1 cellular context compared by ENCODE assay signal in the genomic region with DNA sequence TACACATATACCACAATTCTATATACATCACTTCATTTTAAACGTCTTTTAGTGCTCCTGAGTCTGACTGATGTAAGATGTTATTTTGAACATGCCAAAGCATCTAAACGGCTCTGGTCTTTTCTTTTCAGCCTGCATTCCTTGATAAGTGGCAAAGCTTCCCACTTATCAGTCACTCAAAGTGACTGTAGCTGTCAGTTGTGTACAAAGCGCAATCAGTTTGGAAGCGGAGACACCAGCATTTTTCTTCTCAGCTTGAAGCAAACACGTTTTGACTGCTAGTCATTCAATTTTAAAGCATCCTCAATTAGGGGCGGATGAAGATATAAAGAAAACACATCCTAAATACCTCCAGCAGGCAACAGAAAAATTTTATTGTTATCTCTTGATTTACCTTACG.
TF ChIP-seq lines count a peak whose summit lies in the region.

No MANE protein-coding gene starts in this region.

TF ChIP-seq in K562, 482 proteins besides CTCF, POLR2A, EP300 and RAD21 (continued from another document and continues in another):
- TF ChIP-seq, protein P1, sequence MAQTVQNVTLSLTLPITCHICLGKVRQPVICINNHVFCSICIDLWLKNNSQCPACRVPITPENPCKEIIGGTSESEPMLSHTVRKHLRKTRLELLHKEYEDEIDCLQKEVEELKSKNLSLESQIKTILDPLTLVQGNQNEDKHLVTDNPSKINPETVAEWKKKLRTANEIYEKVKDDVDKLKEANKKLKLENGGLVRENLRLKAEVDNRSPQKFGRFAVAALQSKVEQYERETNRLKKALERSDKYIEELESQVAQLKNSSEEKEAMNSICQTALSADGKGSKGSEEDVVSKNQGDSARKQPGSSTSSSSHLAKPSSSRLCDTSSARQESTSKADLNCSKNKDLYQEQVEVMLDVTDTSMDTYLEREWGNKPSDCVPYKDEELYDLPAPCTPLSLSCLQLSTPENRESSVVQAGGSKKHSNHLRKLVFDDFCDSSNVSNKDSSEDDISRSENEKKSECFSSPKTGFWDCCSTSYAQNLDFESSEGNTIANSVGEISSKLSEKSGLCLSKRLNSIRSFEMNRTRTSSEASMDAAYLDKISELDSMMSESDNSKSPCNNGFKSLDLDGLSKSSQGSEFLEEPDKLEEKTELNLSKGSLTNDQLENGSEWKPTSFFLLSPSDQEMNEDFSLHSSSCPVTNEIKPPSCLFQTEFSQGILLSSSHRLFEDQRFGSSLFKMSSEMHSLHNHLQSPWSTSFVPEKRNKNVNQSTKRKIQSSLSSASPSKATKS (CRISPR knock-in tag; IDR thresholded peaks at IDR 0.05), result no peak
- TF ChIP-seq, protein P2, sequence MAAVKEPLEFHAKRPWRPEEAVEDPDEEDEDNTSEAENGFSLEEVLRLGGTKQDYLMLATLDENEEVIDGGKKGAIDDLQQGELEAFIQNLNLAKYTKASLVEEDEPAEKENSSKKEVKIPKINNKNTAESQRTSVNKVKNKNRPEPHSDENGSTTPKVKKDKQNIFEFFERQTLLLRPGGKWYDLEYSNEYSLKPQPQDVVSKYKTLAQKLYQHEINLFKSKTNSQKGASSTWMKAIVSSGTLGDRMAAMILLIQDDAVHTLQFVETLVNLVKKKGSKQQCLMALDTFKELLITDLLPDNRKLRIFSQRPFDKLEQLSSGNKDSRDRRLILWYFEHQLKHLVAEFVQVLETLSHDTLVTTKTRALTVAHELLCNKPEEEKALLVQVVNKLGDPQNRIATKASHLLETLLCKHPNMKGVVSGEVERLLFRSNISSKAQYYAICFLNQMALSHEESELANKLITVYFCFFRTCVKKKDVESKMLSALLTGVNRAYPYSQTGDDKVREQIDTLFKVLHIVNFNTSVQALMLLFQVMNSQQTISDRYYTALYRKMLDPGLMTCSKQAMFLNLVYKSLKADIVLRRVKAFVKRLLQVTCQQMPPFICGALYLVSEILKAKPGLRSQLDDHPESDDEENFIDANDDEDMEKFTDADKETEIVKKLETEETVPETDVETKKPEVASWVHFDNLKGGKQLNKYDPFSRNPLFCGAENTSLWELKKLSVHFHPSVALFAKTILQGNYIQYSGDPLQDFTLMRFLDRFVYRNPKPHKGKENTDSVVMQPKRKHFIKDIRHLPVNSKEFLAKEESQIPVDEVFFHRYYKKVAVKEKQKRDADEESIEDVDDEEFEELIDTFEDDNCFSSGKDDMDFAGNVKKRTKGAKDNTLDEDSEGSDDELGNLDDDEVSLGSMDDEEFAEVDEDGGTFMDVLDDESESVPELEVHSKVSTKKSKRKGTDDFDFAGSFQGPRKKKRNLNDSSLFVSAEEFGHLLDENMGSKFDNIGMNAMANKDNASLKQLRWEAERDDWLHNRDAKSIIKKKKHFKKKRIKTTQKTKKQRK (IDR thresholded peaks at IDR 0.05; ENCODE audit: borderline replicate concordance, low read depth, low read length), result no peak
- TF ChIP-seq HMGN3 (IDR thresholded peaks at IDR 0.05; ENCODE audit: borderline replicate concordance, extremely low read depth, insufficient read length, low read depth, low read length), result no peak
- TF ChIP-seq IFI16 (CRISPR knock-in tag; IDR thresholded peaks at IDR 0.05), result no peak
- TF ChIP-seq PCBP2 (IDR thresholded peaks at IDR 0.05; ENCODE audit: low read depth, low read length, poor library complexity, severe bottlenecking), result no peak
- no peak for TF ChIP-seq RBBP5 (IDR thresholded peaks at IDR 0.05; ENCODE audit: borderline replicate concordance, insufficient read depth, low read length, poor library complexity, severe bottlenecking)
- TF ChIP-seq BDP1 (IDR thresholded peaks at IDR 0.05; ENCODE audit: insufficient read depth, insufficient read length), result no peak
- no peak for TF ChIP-seq RBM14 (IDR thresholded peaks at IDR 0.05; ENCODE audit: borderline replicate concordance, insufficient read depth, low read depth, low read length)
- no peak for TF ChIP-seq ERF (CRISPR knock-in tag; IDR thresholded peaks at IDR 0.05)
- TF ChIP-seq, protein P3, sequence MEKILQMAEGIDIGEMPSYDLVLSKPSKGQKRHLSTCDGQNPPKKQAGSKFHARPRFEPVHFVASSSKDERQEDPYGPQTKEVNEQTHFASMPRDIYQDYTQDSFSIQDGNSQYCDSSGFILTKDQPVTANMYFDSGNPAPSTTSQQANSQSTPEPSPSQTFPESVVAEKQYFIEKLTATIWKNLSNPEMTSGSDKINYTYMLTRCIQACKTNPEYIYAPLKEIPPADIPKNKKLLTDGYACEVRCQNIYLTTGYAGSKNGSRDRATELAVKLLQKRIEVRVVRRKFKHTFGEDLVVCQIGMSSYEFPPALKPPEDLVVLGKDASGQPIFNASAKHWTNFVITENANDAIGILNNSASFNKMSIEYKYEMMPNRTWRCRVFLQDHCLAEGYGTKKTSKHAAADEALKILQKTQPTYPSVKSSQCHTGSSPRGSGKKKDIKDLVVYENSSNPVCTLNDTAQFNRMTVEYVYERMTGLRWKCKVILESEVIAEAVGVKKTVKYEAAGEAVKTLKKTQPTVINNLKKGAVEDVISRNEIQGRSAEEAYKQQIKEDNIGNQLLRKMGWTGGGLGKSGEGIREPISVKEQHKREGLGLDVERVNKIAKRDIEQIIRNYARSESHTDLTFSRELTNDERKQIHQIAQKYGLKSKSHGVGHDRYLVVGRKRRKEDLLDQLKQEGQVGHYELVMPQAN (IDR thresholded peaks at IDR 0.05; ENCODE audit: borderline replicate concordance), result no peak
- no peak for TF ChIP-seq ZNF445 (CRISPR knock-in tag; IDR thresholded peaks at IDR 0.05; ENCODE audit: low read depth)
- TF ChIP-seq DIDO1 (tag; IDR thresholded peaks at IDR 0.05; ENCODE audit: low read depth), result no peak
- TF ChIP-seq DDX20 (tag; IDR thresholded peaks at IDR 0.05; ENCODE audit: low read depth), result no peak
- TF ChIP-seq NFE2L1 (tag; IDR thresholded peaks at IDR 0.05; ENCODE audit: borderline replicate concordance, low read depth), result no peak
- TF ChIP-seq, protein P4, sequence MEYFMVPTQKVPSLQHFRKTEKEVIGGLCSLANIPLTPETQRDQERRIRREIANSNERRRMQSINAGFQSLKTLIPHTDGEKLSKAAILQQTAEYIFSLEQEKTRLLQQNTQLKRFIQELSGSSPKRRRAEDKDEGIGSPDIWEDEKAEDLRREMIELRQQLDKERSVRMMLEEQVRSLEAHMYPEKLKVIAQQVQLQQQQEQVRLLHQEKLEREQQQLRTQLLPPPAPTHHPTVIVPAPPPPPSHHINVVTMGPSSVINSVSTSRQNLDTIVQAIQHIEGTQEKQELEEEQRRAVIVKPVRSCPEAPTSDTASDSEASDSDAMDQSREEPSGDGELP (CRISPR knock-in tag; IDR thresholded peaks at IDR 0.05; ENCODE audit: borderline replicate concordance), result no peak
- no peak for TF ChIP-seq CBX8 (IDR thresholded peaks at IDR 0.05; ENCODE audit: borderline replicate concordance, extremely low read depth, low read depth, low read length, poor library complexity, severe bottlenecking)
- TF ChIP-seq RCOR1 (IDR thresholded peaks at IDR 0.05; ENCODE audit: borderline replicate concordance in 1 of 2, low read depth in 2 of 2, low read length in 2 of 2), result peak in 1 of 2 experiments; percentile 82; a peak in 2 of 4 replicates
- TF ChIP-seq, protein P5, sequence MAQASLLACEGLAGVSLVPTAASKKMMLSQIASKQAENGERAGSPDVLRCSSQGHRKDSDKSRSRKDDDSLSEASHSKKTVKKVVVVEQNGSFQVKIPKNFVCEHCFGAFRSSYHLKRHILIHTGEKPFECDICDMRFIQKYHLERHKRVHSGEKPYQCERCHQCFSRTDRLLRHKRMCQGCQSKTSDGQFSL (CRISPR knock-in tag; IDR thresholded peaks at IDR 0.05), result no peak
- TF ChIP-seq, protein P5 (tag; IDR thresholded peaks at IDR 0.05), result no peak
- TF ChIP-seq TAF9B (IDR thresholded peaks at IDR 0.05; ENCODE audit: partially characterized antibody), result no peak
- TF ChIP-seq NELFE (IDR thresholded peaks at IDR 0.05; ENCODE audit: insufficient read depth, insufficient read length), result no peak
- TF ChIP-seq MTA2 (IDR thresholded peaks at IDR 0.05; ENCODE audit: low read depth), result peak; percentile 59
- TF ChIP-seq, protein P6, sequence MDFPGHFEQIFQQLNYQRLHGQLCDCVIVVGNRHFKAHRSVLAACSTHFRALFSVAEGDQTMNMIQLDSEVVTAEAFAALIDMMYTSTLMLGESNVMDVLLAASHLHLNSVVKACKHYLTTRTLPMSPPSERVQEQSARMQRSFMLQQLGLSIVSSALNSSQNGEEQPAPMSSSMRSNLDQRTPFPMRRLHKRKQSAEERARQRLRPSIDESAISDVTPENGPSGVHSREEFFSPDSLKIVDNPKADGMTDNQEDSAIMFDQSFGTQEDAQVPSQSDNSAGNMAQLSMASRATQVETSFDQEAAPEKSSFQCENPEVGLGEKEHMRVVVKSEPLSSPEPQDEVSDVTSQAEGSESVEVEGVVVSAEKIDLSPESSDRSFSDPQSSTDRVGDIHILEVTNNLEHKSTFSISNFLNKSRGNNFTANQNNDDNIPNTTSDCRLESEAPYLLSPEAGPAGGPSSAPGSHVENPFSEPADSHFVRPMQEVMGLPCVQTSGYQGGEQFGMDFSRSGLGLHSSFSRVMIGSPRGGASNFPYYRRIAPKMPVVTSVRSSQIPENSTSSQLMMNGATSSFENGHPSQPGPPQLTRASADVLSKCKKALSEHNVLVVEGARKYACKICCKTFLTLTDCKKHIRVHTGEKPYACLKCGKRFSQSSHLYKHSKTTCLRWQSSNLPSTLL (IDR thresholded peaks at IDR 0.05), result no peak
- no peak for TF ChIP-seq LARP7 (IDR thresholded peaks at IDR 0.05)
- no peak for TF ChIP-seq HDAC8 (tag; IDR thresholded peaks at IDR 0.05)
- TF ChIP-seq, protein P7, sequence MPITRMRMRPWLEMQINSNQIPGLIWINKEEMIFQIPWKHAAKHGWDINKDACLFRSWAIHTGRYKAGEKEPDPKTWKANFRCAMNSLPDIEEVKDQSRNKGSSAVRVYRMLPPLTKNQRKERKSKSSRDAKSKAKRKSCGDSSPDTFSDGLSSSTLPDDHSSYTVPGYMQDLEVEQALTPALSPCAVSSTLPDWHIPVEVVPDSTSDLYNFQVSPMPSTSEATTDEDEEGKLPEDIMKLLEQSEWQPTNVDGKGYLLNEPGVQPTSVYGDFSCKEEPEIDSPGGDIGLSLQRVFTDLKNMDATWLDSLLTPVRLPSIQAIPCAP (CRISPR knock-in tag; IDR thresholded peaks at IDR 0.05; ENCODE audit: borderline replicate concordance), result no peak
- no peak for TF ChIP-seq ZNF77 (CRISPR knock-in tag; IDR thresholded peaks at IDR 0.05)
- TF ChIP-seq ZNF707 (CRISPR knock-in tag; conservative IDR thresholded peaks at IDR 0.05), result no peak
- no peak for TF ChIP-seq SLC30A9 (CRISPR knock-in tag; IDR thresholded peaks at IDR 0.05)
- no peak for TF ChIP-seq MAZ (CRISPR knock-in tag; conservative IDR thresholded peaks at IDR 0.05 in 1 of 2, IDR thresholded peaks at IDR 0.05 in 1 of 2)
- TF ChIP-seq DPF2 (IDR thresholded peaks at IDR 0.05), result peak; percentile 91
- TF ChIP-seq HCFC1 (IDR thresholded peaks at IDR 0.05; ENCODE audit: low read depth, low read length), result no peak
- TF ChIP-seq NFE2 (IDR thresholded peaks at IDR 0.05; ENCODE audit: low read depth), result no peak
- no peak for TF ChIP-seq YBX1 (IDR thresholded peaks at IDR 0.05)
- TF ChIP-seq, protein P8, sequence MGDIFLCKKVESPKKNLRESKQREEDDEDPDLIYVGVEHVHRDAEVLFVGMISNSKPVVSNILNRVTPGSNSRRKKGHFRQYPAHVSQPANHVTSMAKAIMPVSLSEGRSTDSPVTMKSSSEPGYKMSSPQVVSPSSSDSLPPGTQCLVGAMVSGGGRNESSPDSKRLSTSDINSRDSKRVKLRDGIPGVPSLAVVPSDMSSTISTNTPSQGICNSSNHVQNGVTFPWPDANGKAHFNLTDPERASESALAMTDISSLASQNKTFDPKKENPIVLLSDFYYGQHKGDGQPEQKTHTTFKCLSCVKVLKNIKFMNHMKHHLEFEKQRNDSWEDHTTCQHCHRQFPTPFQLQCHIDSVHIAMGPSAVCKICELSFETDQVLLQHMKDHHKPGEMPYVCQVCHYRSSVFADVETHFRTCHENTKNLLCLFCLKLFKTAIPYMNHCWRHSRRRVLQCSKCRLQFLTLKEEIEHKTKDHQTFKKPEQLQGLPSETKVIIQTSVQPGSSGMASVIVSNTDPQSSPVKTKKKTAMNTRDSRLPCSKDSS (IDR thresholded peaks at IDR 0.05; ENCODE audit: low read depth, partially characterized antibody), result no peak
- TF ChIP-seq NUFIP1 (IDR thresholded peaks at IDR 0.05; ENCODE audit: partially characterized antibody), result no peak
- TF ChIP-seq DMBX1 (CRISPR knock-in tag; IDR thresholded peaks at IDR 0.05; ENCODE audit: borderline replicate concordance), result 0 out of 2 replicates have a peak, but pooled peaks have one; percentile 36
- no peak for TF ChIP-seq NCOA6 (IDR thresholded peaks at IDR 0.05)
- TF ChIP-seq, protein P9, sequence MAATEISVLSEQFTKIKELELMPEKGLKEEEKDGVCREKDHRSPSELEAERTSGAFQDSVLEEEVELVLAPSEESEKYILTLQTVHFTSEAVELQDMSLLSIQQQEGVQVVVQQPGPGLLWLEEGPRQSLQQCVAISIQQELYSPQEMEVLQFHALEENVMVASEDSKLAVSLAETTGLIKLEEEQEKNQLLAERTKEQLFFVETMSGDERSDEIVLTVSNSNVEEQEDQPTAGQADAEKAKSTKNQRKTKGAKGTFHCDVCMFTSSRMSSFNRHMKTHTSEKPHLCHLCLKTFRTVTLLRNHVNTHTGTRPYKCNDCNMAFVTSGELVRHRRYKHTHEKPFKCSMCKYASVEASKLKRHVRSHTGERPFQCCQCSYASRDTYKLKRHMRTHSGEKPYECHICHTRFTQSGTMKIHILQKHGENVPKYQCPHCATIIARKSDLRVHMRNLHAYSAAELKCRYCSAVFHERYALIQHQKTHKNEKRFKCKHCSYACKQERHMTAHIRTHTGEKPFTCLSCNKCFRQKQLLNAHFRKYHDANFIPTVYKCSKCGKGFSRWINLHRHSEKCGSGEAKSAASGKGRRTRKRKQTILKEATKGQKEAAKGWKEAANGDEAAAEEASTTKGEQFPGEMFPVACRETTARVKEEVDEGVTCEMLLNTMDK (IDR thresholded peaks at IDR 0.05; ENCODE audit: borderline replicate concordance, insufficient read depth, low read depth, low read length, poor library complexity, severe bottlenecking), result no peak
- TF ChIP-seq, protein P10, sequence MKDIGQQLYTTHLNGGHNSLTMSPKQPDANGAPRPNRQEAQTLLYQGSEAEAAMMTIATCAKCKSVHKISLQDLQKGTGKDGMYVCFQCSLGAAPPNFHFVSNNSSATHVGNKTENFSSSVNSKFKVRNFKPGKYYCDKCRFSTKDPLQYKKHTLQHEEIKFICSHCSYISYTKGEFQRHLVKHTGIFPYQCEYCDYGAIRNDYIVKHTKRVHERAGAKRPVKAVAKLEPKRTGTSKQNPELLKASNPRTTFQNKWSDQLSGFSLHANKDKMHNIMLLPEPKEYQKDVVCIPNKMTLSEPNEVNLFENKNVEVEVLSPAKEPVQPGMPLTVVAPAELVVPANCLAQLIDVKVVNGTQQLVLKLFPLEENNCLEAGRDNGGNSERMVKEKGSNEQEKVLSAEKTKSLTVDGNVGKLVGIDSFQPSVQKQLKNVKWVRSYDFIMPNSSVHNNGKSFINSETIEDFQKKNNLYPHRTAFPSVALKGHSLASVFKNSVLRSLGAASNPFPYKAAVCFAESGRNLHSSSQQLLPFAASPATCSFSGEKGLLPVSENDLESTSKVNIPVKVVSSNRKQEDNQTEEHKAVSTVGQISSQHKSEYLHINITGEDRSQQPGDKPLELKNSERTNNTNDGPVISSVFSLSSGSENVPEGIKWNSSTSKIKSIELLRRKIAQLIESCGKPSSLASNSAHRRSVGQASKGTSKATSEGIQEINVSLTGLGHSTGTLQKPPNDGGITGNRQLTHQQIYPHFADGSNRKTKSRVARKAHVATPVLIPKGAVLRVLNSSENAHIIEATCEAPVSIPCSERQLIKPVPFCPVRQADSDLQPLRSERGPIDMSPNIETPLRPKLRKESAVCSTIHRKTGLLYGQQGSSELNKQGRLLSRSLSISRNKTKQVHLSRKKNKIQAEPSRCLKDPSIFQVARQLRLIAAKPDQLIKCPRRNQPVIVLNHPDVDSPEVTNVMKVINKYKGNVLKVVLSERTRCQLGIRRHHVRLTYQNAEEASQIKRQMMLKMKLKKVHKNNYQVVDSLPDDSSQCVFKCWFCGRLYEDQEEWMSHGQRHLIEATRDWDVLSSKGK (CRISPR knock-in tag; IDR thresholded peaks at IDR 0.05), result no peak
